16 cellular contexts compared by ENCODE assay signal in the genomic region with DNA sequence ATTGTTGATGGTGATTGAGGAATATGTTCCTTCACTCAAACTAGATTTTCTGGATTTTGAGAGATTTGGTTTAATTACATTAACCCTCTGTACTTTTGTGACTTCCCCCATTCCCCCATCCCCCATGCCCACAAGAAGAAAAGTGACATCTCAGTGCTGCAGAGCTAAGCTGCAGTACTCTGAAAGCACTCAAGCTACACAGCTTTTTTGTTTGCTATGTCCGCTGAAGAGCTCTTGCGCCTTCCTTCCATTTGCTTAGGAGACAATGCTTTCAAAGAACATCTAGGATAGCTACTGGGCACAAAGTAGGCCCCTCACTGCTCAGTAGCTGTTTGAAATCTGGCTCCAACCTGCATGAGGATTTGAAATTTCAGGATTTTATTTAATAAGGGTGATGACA.
"Had no signal": no experiment of that assay in that cellular context is flagged by ENCODE, and none has a peak within 500 bp of the region (broad histone marks: within the 10 kb centered on the region; RNA-seq: fewer than 3 reads in every experiment).

No MANE protein-coding gene starts in this region.

- ATAC-seq: effector memory CD8-positive, alpha-beta T cell; gastroesophageal sphincter; left ventricle myocardium superior had no signal

- H3K9ac ChIP-seq: parathyroid adenoma had no signal

- H3K9me3 ChIP-seq: adrenal gland, gastroesophageal sphincter, stomach, thoracic aorta had no signal

- H3K27ac Mint-ChIP-seq: activated naive CD4-positive, alpha-beta T cell treated with anti-CD3 and anti-CD28 coated beads, Interleukin-2, amount 10 ng/mL, durations not matched to agents 7 days and 5 days; activated T-helper 2 cell treated with anti-CD3 and anti-CD28 coated beads, Interferon-gamma antibody, Interleukin-2, Interleukin-4, amounts not matched to agents 10 μg/mL and 5 μg/mL and 100 μg/mL, durations not matched to agents 14 hours and 24 hours and 36 hours; effector memory CD8-positive, alpha-beta T cell had no signal

- H3K79me2 ChIP-seq: parathyroid adenoma had no signal

- H3K27me3 Mint-ChIP-seq: activated naive CD4-positive, alpha-beta T cell treated with anti-CD3 and anti-CD28 coated beads, Interleukin-2, amount 10 ng/mL, durations not matched to agents 7 days and 5 days; effector memory CD8-positive, alpha-beta T cell had no signal

- FAIRE-seq: TTC549, urothelium cell line had no signal

- H3K4me1 ChIP-seq: adrenal gland, gastroesophageal sphincter, parathyroid adenoma, stomach had no signal

- H3K36me3 Mint-ChIP-seq: activated naive CD4-positive, alpha-beta T cell treated with anti-CD3 and anti-CD28 coated beads, Interleukin-2, amount 10 ng/mL, durations not matched to agents 7 days and 5 days had no signal

- H3K27ac ChIP-seq: adrenal gland, gastroesophageal sphincter, parathyroid adenoma, skin epidermis, stomach, thoracic aorta had no signal

- H3K4me3 ChIP-seq: adrenal gland, gastroesophageal sphincter, skin epidermis, stomach, thoracic aorta had no signal

- H3K9me3 Mint-ChIP-seq: activated naive CD4-positive, alpha-beta T cell treated with anti-CD3 and anti-CD28 coated beads, Interleukin-2, amount 10 ng/mL, durations not matched to agents 7 days and 5 days; activated T-helper 2 cell treated with anti-CD3 and anti-CD28 coated beads, Interferon-gamma antibody, Interleukin-2, Interleukin-4, amounts not matched to agents 10 μg/mL and 5 μg/mL and 100 μg/mL, durations not matched to agents 14 hours and 24 hours and 36 hours had no signal

- H3K36me3 ChIP-seq: adrenal gland, gastroesophageal sphincter, stomach, thoracic aorta had no signal

- H2AFZ ChIP-seq: parathyroid adenoma had no signal

- H3K4me1 Mint-ChIP-seq: activated naive CD4-positive, alpha-beta T cell treated with anti-CD3 and anti-CD28 coated beads, Interleukin-2, amount 10 ng/mL, durations not matched to agents 7 days and 5 days had no signal

- H3K27me3 ChIP-seq: adrenal gland, gastroesophageal sphincter, stomach had no signal

- DNase-seq: activated CD4-positive, alpha-beta T cell treated with anti-CD3 and anti-CD28 coated beads, Interleukin-2, amount 50 U/mL, for 1 hour; activated naive CD4-positive, alpha-beta T cell treated with anti-CD3 and anti-CD28 coated beads, Interleukin-2, amount 10 ng/mL, durations not matched to agents 7 days and 5 days; activated T-cell treated with anti-CD3 and anti-CD28 coated beads for 4 hours; adrenal gland; central memory CD4-positive, alpha-beta T cell; cortex of kidney; effector memory CD8-positive, alpha-beta T cell; left ventricle myocardium superior; stomach had no signal

- H3K4me3 Mint-ChIP-seq: activated naive CD4-positive, alpha-beta T cell treated with anti-CD3 and anti-CD28 coated beads, Interleukin-2, amount 10 ng/mL, durations not matched to agents 7 days and 5 days; effector memory CD8-positive, alpha-beta T cell had no signal
